In genomic region chr5:660491-661030, GRCh38 we compare ENCODE assay signal across 23 cellular contexts.
"Had no signal": no experiment of that assay in that cellular context is flagged by ENCODE, and none has a peak within 500 bp of the region (broad histone marks: within the 10 kb centered on the region; RNA-seq: fewer than 3 reads in every experiment).

No MANE protein-coding gene starts in this region.

- H3K4me3 Mint-ChIP-seq: activated CD4-positive, alpha-beta memory T cell treated with anti-CD3 and anti-CD28 coated beads, Interleukin-2, amount 10 ng/mL, durations not matched to agents 7 days and 5 days; activated CD4-positive, alpha-beta T cell treated with anti-CD3 and anti-CD28 coated beads for 36 hours; activated naive CD8-positive, alpha-beta T cell treated with anti-CD3 and anti-CD28 coated beads, Interleukin-2, amount 10 ng/mL, durations not matched to agents 7 days and 5 days had no signal

- H3K9me3 ChIP-seq: adrenal gland, MG63, Peyer's patch had no signal

- H3K4me3 ChIP-seq: adrenal gland, MG63, Peyer's patch had no signal

- H3K4me1 Mint-ChIP-seq: activated CD4-positive, alpha-beta memory T cell treated with anti-CD3 and anti-CD28 coated beads, Interleukin-2, amount 10 ng/mL, durations not matched to agents 7 days and 5 days; activated CD4-positive, alpha-beta T cell treated with anti-CD3 and anti-CD28 coated beads for 36 hours had no signal

- H3K9me3 Mint-ChIP-seq: activated CD4-positive, alpha-beta memory T cell treated with anti-CD3 and anti-CD28 coated beads, Interleukin-2, amount 10 ng/mL, durations not matched to agents 7 days and 5 days; activated naive CD8-positive, alpha-beta T cell treated with anti-CD3 and anti-CD28 coated beads, Interleukin-2, amount 10 ng/mL, durations not matched to agents 7 days and 5 days; activated T-helper 2 cell treated with anti-CD3 and anti-CD28 coated beads, Interferon-gamma antibody, Interleukin-2, Interleukin-4, amounts not matched to agents 10 μg/mL and 5 μg/mL and 100 μg/mL, durations not matched to agents 14 hours and 24 hours and 36 hours had no signal

- H3K4me1 ChIP-seq: adrenal gland had no signal

- H3K27ac Mint-ChIP-seq: activated CD4-positive, alpha-beta memory T cell treated with anti-CD3 and anti-CD28 coated beads, Interleukin-2, amount 10 ng/mL, durations not matched to agents 7 days and 5 days; activated CD4-positive, alpha-beta T cell treated with anti-CD3 and anti-CD28 coated beads for 36 hours; activated naive CD8-positive, alpha-beta T cell treated with anti-CD3 and anti-CD28 coated beads, Interleukin-2, amount 10 ng/mL, durations not matched to agents 7 days and 5 days; activated T-helper 2 cell treated with anti-CD3 and anti-CD28 coated beads, Interferon-gamma antibody, Interleukin-2, Interleukin-4, amounts not matched to agents 10 μg/mL and 5 μg/mL and 100 μg/mL, durations not matched to agents 14 hours and 24 hours and 36 hours had no signal

- ATAC-seq: activated CD4-positive, alpha-beta T cell treated with anti-CD3 and anti-CD28 coated beads for 36 hours had no signal

- H3K27me3 Mint-ChIP-seq: activated CD4-positive, alpha-beta memory T cell treated with anti-CD3 and anti-CD28 coated beads, Interleukin-2, amount 10 ng/mL, durations not matched to agents 7 days and 5 days; activated CD4-positive, alpha-beta T cell treated with anti-CD3 and anti-CD28 coated beads for 36 hours; activated naive CD8-positive, alpha-beta T cell treated with anti-CD3 and anti-CD28 coated beads, Interleukin-2, amount 10 ng/mL, durations not matched to agents 7 days and 5 days had no signal

- H3K27ac ChIP-seq: adrenal gland, Peyer's patch, RWPE1, VCaP had no signal

- DNase-seq: activated CD4-positive, alpha-beta memory T cell treated with anti-CD3 and anti-CD28 coated beads, Interleukin-2, amount 10 ng/mL, durations not matched to agents 7 days and 5 days; activated CD4-positive, alpha-beta T cell treated with anti-CD3 and anti-CD28 coated beads for 36 hours; activated CD4-positive, alpha-beta T cell treated with anti-CD3 and anti-CD28 coated beads, Interleukin-2, amount 50 U/mL, for 1 hour; activated gamma-delta T cell treated with Interleukin-2 at 50 U/mL for 16 hours; activated naive CD4-positive, alpha-beta T cell treated with anti-CD3 and anti-CD28 coated beads, Interleukin-2, amount 50 U/mL, for 16 hours; activated naive CD8-positive, alpha-beta T cell treated with anti-CD3 and anti-CD28 coated beads, Interleukin-2, amount 10 ng/mL, durations not matched to agents 7 days and 5 days; activated T-cell treated with anti-CD3 and anti-CD28 coated beads for 4 hours; activated T-cell treated with anti-CD3 and anti-CD28 coated beads, Interleukin-2, amount 50 U/mL, for 48 hours; adrenal gland; anterior cingulate cortex; MG63; NCI-H1105 treated with DMSO at 0.1 percent for 48 hours; NCI-H1436 treated with DMSO at 0.1 percent for 48 hours; NCI-H187 treated with DMSO at 0.1 percent for 48 hours; NCI-H2081 treated with DMSO at 0.1 percent for 48 hours; NCI-H446; NCI-H524; Peyer's patch; SHP77 treated with DMSO at 0.1 percent for 48 hours; T-helper 2 cell had no signal

- H3K27me3 ChIP-seq: adrenal gland, MG63, Peyer's patch had no signal
